ENCODE assay signal across 8 cellular contexts in the genomic region with DNA sequence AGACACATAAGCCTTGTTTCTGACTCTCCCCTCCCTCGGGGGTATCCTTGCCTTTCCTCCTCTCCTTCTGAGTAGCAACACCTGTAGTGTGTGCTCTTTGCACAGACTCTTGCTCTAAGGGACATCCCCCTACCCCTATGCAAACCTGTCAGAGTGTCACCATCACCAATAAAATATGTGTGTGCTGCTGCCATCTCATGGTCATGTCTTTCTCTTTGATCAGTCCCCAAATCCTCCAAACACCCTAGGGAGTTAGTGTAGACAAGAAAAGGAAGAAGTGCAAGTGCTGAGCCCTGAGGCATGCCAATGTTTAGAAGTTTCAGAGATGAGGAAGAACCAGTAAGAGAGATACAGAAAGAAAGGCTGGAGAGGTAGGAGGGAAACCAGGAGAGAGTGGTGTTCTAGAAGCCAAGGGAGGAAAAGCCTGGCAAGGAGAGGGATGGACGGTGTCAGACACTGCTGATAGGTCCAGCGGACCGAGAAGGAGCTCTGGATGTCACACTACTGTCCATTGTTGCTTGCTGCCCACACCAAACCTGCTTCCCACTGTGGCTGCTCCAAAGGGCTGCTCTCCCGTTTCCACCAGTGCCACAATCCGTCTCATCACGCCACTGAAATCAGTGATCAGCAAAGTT. TPM values are rescaled to one million over a fixed set of nuclear protein-coding genes. Genes with fewer than 3 reads are reported as not detected.
DNase-seq lines count a peak whose midpoint lies in the region; ATAC-seq, FAIRE-seq and TF ChIP-seq lines count a peak whose summit lies in the region.

No MANE protein-coding gene starts in this region.

- no peaks in the 10 kb centered on the region for H3K79me2 ChIP-seq in K562 (ENCODE audit: control insufficient read depth, insufficient read depth, low read length)

- H3K4me1 ChIP-seq in BLaER1 treated with 17β-estradiol and CSF1 and Interleukin-3, amounts not matched to agents 10 nM and 100 nM = peaks cover 6 to 16% (median 11%) of the 10 kb centered on the region in 10 experiments; a peak in 18 of 20 replicates
- H3K4me1 ChIP-seq in K562 (replicated peaks in 1 of 2; ENCODE audit: control insufficient read depth in 2 of 2, insufficient read depth in 2 of 2, low read length in 2 of 2) (no peaks in the 10 kb centered on the region), small intestine (ENCODE audit: control insufficient read depth in 2 of 2, insufficient read depth in 1 of 2, low read depth in 1 of 2, low read length in 1 of 2) (no peaks in the 10 kb centered on the region)

- intact Hi-C loops in K562 (cut with micrococcal nuclease) = loop anchor here (1.0 kb wide), 1 partner anchor 405 kb away; no protein-coding TSS in a partner anchor

- no peaks in the 10 kb centered on the region for H3K27me3 ChIP-seq in BLaER1 treated with 17β-estradiol and CSF1 and Interleukin-3, amounts not matched to agents 10 nM and 100 nM
- H3K27me3 ChIP-seq in K562 (ENCODE audit: control insufficient read depth in 2 of 2, insufficient read depth in 2 of 2, low read length in 2 of 2) (no peaks in the 10 kb centered on the region), small intestine (ENCODE audit: control insufficient read depth in 2 of 2, insufficient read depth in 2 of 2, low read length in 2 of 2) (no peaks in the 10 kb centered on the region)

- TF ChIP-seq CTCF in K562 (IDR thresholded peaks at IDR 0.05 in 2 of 3, conservative IDR thresholded peaks at IDR 0.05 in 1 of 3; ENCODE audit: insufficient read depth in 2 of 3, low read depth in 1 of 3, low read length in 3 of 3) = peak; percentile 14 to 46 (median 34); a peak in 4 of 6 replicates

- peak overlapping the region; percentile 25 to 76 (median 55); a peak in 20 of 22 replicates for H3K4me2 ChIP-seq in BLaER1 treated with 17β-estradiol and CSF1 and Interleukin-3, amounts not matched to agents 10 nM and 100 nM
- H3K4me2 ChIP-seq in K562 (ENCODE audit: insufficient read depth, low read length) = no peak overlapping the region; the same call in 1 of the 2 replicates

- no peak overlapping the region; a peak in 1 of 22 replicates for H3K9ac ChIP-seq in BLaER1 treated with 17β-estradiol and CSF1 and Interleukin-3, amounts not matched to agents 10 nM and 100 nM
- H3K9ac ChIP-seq in K562 (ENCODE audit: insufficient read depth in 1 of 2, low read depth in 2 of 2, low read length in 2 of 2) = no peak overlapping the region

- ATAC-seq in GM18511 (IDR thresholded peaks at IDR 0.05; ENCODE audit: unreplicated experiment) = peak; percentile 60
- ATAC-seq in K562 = peak; percentile 80
- no peak for ATAC-seq in GM21576 (IDR thresholded peaks at IDR 0.05; ENCODE audit: unreplicated experiment)
- ATAC-seq in HG03439 (IDR thresholded peaks at IDR 0.05; ENCODE audit: unreplicated experiment) = no peak

- H2AFZ ChIP-seq in K562 (ENCODE audit: low read depth, low read length) = no peak overlapping the region

- CTCF ChIA-PET in K562 (lab: Yijun Ruan, JAX; ENCODE audit: low intra/inter-chr PET ratio) = interaction anchor here (0.6 to 1.8 kb wide), 2 partner anchors 403 to 405 kb away, joined by 4 to 5 read pairs; no protein-coding TSS in a partner anchor

- no TSS peak for BruUV-seq in K562 (replicated peaks; lab: Mats Ljungman, UMichigan)

- no peaks in the 10 kb centered on the region for H3K9me3 ChIP-seq in BLaER1 treated with 17β-estradiol and CSF1 and Interleukin-3, amounts not matched to agents 10 nM and 100 nM (replicated peaks in 1 of 11)
- H3K9me3 ChIP-seq in K562 (replicated peaks; ENCODE audit: control insufficient read depth, insufficient read depth, low read depth, low read length) (no peaks in the 10 kb centered on the region), small intestine (ENCODE audit: control insufficient read depth, low read depth) (no peaks in the 10 kb centered on the region)

- no peak for TF ChIP-seq POLR2A in K562 (conservative IDR thresholded peaks at IDR 0.05)

- FAIRE-seq in K562 (lab: Jason Lieb, UNC) (no peak), small intestine (lab: Jason Lieb, UNC) (no peak)

- H3K27ac ChIP-seq in BLaER1 treated with 17β-estradiol and CSF1 and Interleukin-3, amounts not matched to agents 10 nM and 100 nM = no peak overlapping the region
- H3K27ac ChIP-seq in K562 (ENCODE audit: extremely low read depth, low read depth, low read length) (no peak overlapping the region), small intestine (ENCODE audit: low read depth in 1 of 2, low read length in 1 of 2) (no peak overlapping the region)

- TF ChIP-seq RAD21 in K562 (CRISPR knock-in tag; conservative IDR thresholded peaks at IDR 0.05 in 1 of 2, IDR thresholded peaks at IDR 0.05 in 1 of 2) = peak in 1 of 2 experiments; percentile 56; a peak in 3 of 4 replicates

- H3K36me3 ChIP-seq in BLaER1 treated with 17β-estradiol and CSF1 and Interleukin-3, amounts not matched to agents 10 nM and 100 nM = peaks cover 14 to 24% (median 17%) of the 10 kb centered on the region in 11 experiments
- H3K36me3 ChIP-seq in K562 (ENCODE audit: control insufficient read depth, insufficient read depth, low read length) (peaks cover 9% of the 10 kb centered on the region; the same call in 1 of the 3 replicates), small intestine (ENCODE audit: control insufficient read depth in 2 of 2, insufficient read depth in 2 of 2, low read length in 2 of 2) (no peaks in the 10 kb centered on the region)

- no peak overlapping the region for H3K4me3 ChIP-seq in BLaER1 treated with 17β-estradiol and CSF1 and Interleukin-3, amounts not matched to agents 10 nM and 100 nM
- H3K4me3 ChIP-seq in K562 = no peak overlapping the region
- no peak overlapping the region for H3K4me3 ChIP-seq in small intestine (ENCODE audit: low read depth in 1 of 2, low read length in 2 of 2)

- no peaks in the 10 kb centered on the region; a peak in 2 of 22 replicates for H4K20me1 ChIP-seq in BLaER1 treated with 17β-estradiol and CSF1 and Interleukin-3, amounts not matched to agents 10 nM and 100 nM
- no peaks in the 10 kb centered on the region for H4K20me1 ChIP-seq in K562 (replicated peaks; ENCODE audit: control insufficient read depth, insufficient read depth, low read length)

- H3K9me1 ChIP-seq in K562 (ENCODE audit: control insufficient read depth, insufficient read depth, low read length) = no peaks in the 10 kb centered on the region

- DNase-seq in NAMALWA (ENCODE audit: low spot score) (peak; percentile 79), K562 (ENCODE audit: extremely low read depth in 1 of 4, low spot score in 3 of 4) (peak in 2 of 4 experiments; percentile 12 to 21), small intestine (peak; percentile 14), mucosa of gallbladder (ENCODE audit: low spot score) (no peak)

- POLR2A ChIA-PET in K562 (lab: Yijun Ruan, JAX) = interaction anchor here (0.9 to 1.0 kb wide), 2 partner anchors 9 to 19 kb away, joined by 3 to 4 read pairs; no protein-coding TSS in a partner anchor

- TF ChIP-seq EP300 in K562 (IDR thresholded peaks at IDR 0.05; ENCODE audit: low read length) = no peak

- in situ Hi-C loops in K562 (cut with MboI) = loop anchor here (5.0 kb wide), 1 partner anchor 407 kb away; no protein-coding TSS in a partner anchor

- 6% methylated on average over 7 of the region's 7 CpGs for WGBS in K562 (ENCODE audit: insufficient coverage, low coverage, missing lambda C conversion rate)
- WGBS in small intestine, 3 donors = 63 to 77% (median 75%) methylated on average over 7 of the region's 7 CpGs

RNA-seq across cellular contexts. Expression of gene TRMT6, which starts 16.4 kb away (rescaled TPM):
- 5.0 and 7.8 TPM in 2 replicates for total RNA-seq in K562 (2011; cell fraction: chromatin; rRNA removed; ENCODE audit: low replicate concordance)
- 2.7 and 2.9 TPM in 2 replicates for total RNA-seq in K562 (2011; cell fraction: nucleolus; rRNA removed)
- 3.4 and 7.2 TPM in 2 replicates for total RNA-seq in K562 (2011; cell fraction: nucleoplasm; rRNA removed)
- total RNA-seq in K562 (2014; rRNA removed) (15.8 and 17.9 TPM in 2 replicates), K562 (2014; rRNA removed; fragmentation: Illumina TruSeq; extraction: Trizol) (15.6 and 17.0 TPM in 2 replicates), K562 (2015; rRNA removed; fragmentation: Illumina TruSeq; extraction: Trizol) (15.0 and 16.8 TPM in 2 replicates), K562 (2021) (12.8 and 14.4 TPM in 2 replicates), mucosa of gallbladder (6.0 TPM)
- polyA plus RNA-seq in K562 (2011; rRNA removed) (10.8 and 11.3 TPM in 2 replicates), K562 (2014; fragmentation: Illumina TruSeq; extraction: Trizol) (19.4 and 21.3 TPM in 2 replicates), K562 (2014; fragmentation: Nextera tagmentation; extraction: Ambion mirVana) (10 to 100 TPM; 10.6 to 13.5 TPM), K562 (2014; rRNA removed) (16.9 and 19.6 TPM in 2 replicates), small intestine (10 to 100 TPM in 1 of 3 donors, 1 to 10 TPM in 2; 6.2 to 10.3 (median 6.9) TPM)
- polyA plus RNA-seq in K562 (2011; cell fraction: cytosol; rRNA removed) = 2.8 and 5.3 TPM in 2 replicates
- 6.0 and 6.8 TPM in 2 replicates for polyA plus RNA-seq in K562 (2011; cell fraction: nucleus; rRNA removed)
- polyA plus RNA-seq in K562 (2012) = 8.9 and 12.8 TPM in 2 replicates
- polyA minus RNA-seq in K562 (2011; rRNA and poly(A)+ RNA removed) = 9.9 and 13.3 TPM in 2 replicates
- 3.5 and 4.5 TPM in 2 replicates for polyA minus RNA-seq in K562 (2011; cell fraction: cytosol; rRNA and poly(A)+ RNA removed)
- 2.3 and 4.7 TPM in 2 replicates for polyA minus RNA-seq in K562 (2011; cell fraction: nucleus; rRNA and poly(A)+ RNA removed)

RNA-seq across cellular contexts. Expression of gene MCM8, which starts 16.5 kb away (rescaled TPM):
- total RNA-seq in K562 (2011; cell fraction: chromatin; rRNA removed; ENCODE audit: low replicate concordance) = 15.0 and 59.9 TPM in 2 replicates
- 6.3 and 9.6 TPM in 2 replicates for total RNA-seq in K562 (2011; cell fraction: nucleolus; rRNA removed)
- 15.5 and 18.9 TPM in 2 replicates for total RNA-seq in K562 (2011; cell fraction: nucleoplasm; rRNA removed)
- total RNA-seq in K562 (2014; rRNA removed) = 19.3 and 22.5 TPM in 2 replicates
- total RNA-seq in K562 (2014; rRNA removed; fragmentation: Illumina TruSeq; extraction: Trizol) = 43.8 and 46.2 TPM in 2 replicates
- 35.1 and 37.4 TPM in 2 replicates for total RNA-seq in K562 (2015; rRNA removed; fragmentation: Illumina TruSeq; extraction: Trizol)
- total RNA-seq in K562 (2021) = 21.5 and 21.8 TPM in 2 replicates
- 38.1 and 43.2 TPM in 2 replicates for polyA plus RNA-seq in K562 (2011; rRNA removed)
- polyA plus RNA-seq in K562 (2011; cell fraction: cytosol; rRNA removed) = 5.4 and 15.5 TPM in 2 replicates
- 21.4 and 36.2 TPM in 2 replicates for polyA plus RNA-seq in K562 (2011; cell fraction: nucleus; rRNA removed)
- polyA plus RNA-seq in K562 (2012) = 18.8 and 18.9 TPM in 2 replicates
- 31.6 and 35.0 TPM in 2 replicates for polyA plus RNA-seq in K562 (2014; fragmentation: Illumina TruSeq; extraction: Trizol)
- polyA plus RNA-seq in K562 (2014; fragmentation: Nextera tagmentation; extraction: Ambion mirVana) = 1 to 10 TPM; 4.5 to 9.0 TPM
- 25.4 and 30.5 TPM in 2 replicates for polyA plus RNA-seq in K562 (2014; rRNA removed)
- polyA minus RNA-seq in K562 (2011; rRNA and poly(A)+ RNA removed) = 30.4 and 40.8 TPM in 2 replicates
- 10.7 and 11.6 TPM in 2 replicates for polyA minus RNA-seq in K562 (2011; cell fraction: cytosol; rRNA and poly(A)+ RNA removed)
- polyA minus RNA-seq in K562 (2011; cell fraction: nucleus; rRNA and poly(A)+ RNA removed) = 8.5 and 18.7 TPM in 2 replicates
- polyA plus RNA-seq in small intestine = 1 to 10 TPM; 1.6 to 6.0 (median 2.4) TPM
- total RNA-seq in mucosa of gallbladder = 4.1 TPM

RNA-seq across cellular contexts. Expression of gene CHGB, which starts 22.6 kb away (rescaled TPM):
- not detected in 2 replicates for total RNA-seq in K562 (2011; cell fraction: chromatin; rRNA removed; ENCODE audit: low replicate concordance)
- not detected in 2 replicates for total RNA-seq in K562 (2011; cell fraction: nucleolus; rRNA removed)
- total RNA-seq in K562 (2011; cell fraction: nucleoplasm; rRNA removed) = not detected in 2 replicates
- total RNA-seq in K562 (2014; rRNA removed) (not detected in 2 replicates), K562 (2014; rRNA removed; fragmentation: Illumina TruSeq; extraction: Trizol) (0.13 TPM in 1 of 2 replicates, not detected in the other), K562 (2015; rRNA removed; fragmentation: Illumina TruSeq; extraction: Trizol) (0.04 TPM in 1 of 2 replicates, not detected in the other), K562 (2021) (0.09 TPM in 1 of 2 replicates, not detected in the other), mucosa of gallbladder (0.69 TPM)
- polyA plus RNA-seq in K562 (2011; rRNA removed) (not detected in 2 replicates), K562 (2014; fragmentation: Illumina TruSeq; extraction: Trizol) (0.07 TPM in 1 of 2 replicates, not detected in the other), K562 (2014; fragmentation: Nextera tagmentation; extraction: Ambion mirVana) (under 1 TPM in 1 of 2 experiments, not detected in 1; 0.03 TPM), K562 (2014; rRNA removed) (not detected in 2 replicates), small intestine (10 to 100 TPM in 1 of 3 donors, 1 to 10 TPM in 2; 4.1 to 15.2 (median 5.1) TPM)
- polyA plus RNA-seq in K562 (2011; cell fraction: cytosol; rRNA removed) = not detected in 2 replicates
- not detected in 2 replicates for polyA plus RNA-seq in K562 (2011; cell fraction: nucleus; rRNA removed)
- polyA plus RNA-seq in K562 (2012) = 0.04 and 0.06 TPM in 2 replicates
- polyA minus RNA-seq in K562 (2011; rRNA and poly(A)+ RNA removed) = not detected in 2 replicates
- polyA minus RNA-seq in K562 (2011; cell fraction: cytosol; rRNA and poly(A)+ RNA removed) = not detected in 2 replicates
- not detected in 2 replicates for polyA minus RNA-seq in K562 (2011; cell fraction: nucleus; rRNA and poly(A)+ RNA removed)

Comparison
In these comparisons a context has a peak if more than half of its experiments do, and no peak if none do; other contexts are left out.
1. ATAC-seq: peak in GM18511 (single experiment) and K562 (single experiment); none in GM21576 (single experiment) and HG03439 (single experiment).